Comparison of ENCODE assay signal across 2 cellular contexts in the genomic region with DNA sequence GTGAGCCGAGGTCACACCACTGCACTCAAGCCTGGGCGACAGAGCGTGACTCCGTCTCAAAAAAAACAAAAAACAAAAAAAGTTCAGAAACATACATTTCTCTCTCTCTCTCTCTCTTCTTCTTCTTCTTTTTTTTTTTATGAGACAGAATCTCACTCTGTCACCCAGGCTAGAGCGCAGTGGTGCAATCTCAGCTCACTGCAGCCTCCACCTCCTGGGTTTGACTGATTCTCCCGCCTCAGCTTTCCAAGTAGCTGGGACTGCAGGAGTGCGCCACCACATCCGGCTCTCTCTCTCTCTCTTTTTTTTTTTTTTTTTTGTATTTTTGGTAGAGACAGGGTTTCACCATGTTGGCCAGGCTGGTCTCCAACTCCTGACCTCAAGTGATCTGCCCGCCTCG. TPM values are rescaled to one million over a fixed set of nuclear protein-coding genes. Genes with fewer than 3 reads are reported as not detected.
"Had no signal": no experiment of that assay in that cellular context is flagged by ENCODE, and none has a peak within 500 bp of the region (broad histone marks: within the 10 kb centered on the region; RNA-seq: fewer than 3 reads in every experiment).

No MANE protein-coding gene starts in this region.

RNA-seq across cellular contexts. Expression of a gene that starts 16.8 kb away (rescaled TPM):
- total RNA-seq: HT-29, HT1080 had no signal
